22 cellular contexts compared by ENCODE assay signal in the genomic region with DNA sequence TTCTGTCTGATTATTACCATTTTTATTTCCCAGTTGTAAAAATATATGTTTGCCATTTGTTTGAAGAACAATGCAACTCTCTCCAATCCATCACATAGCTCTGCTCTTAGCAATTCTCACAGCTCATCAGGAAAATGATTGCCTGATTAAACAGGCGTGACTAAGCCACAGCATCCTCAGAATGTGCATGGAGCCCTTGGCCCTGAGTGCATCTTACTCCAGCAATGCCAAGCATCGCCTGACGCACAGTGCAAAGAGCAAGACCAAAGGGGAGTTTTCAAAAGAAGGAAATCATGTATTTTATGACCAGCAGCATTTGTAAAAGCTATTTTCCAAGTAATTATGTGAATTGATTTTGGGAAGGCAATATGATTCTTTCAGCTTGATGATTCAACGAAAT.
DNase-seq lines count a peak whose midpoint lies in the region; ATAC-seq and TF ChIP-seq lines count a peak whose summit lies in the region.
"Had no signal": no experiment of that assay in that cellular context is flagged by ENCODE, and none has a peak within 500 bp of the region (broad histone marks: within the 10 kb centered on the region; RNA-seq: fewer than 3 reads in every experiment).

No MANE protein-coding gene starts in this region.

- DNase-seq in AG04449 (ENCODE audit: low read depth, low spot score) (peak; percentile 38), LHCN-M2 (ENCODE audit: low read depth) (peak; percentile 21), astrocyte of the hippocampus (ENCODE audit: low read depth, low spot score) (peak; percentile 47), foreskin fibroblast (peak; percentile 79 to 90), NCI-H1048 (lab: John Stamatoyannopoulos, UW) (no peak)
- DNase-seq: activated CD4-positive, alpha-beta T cell treated with anti-CD3 and anti-CD28 coated beads, Interleukin-2, amount 50 U/mL, for 4 hours; activated T-cell treated with anti-CD3 and anti-CD28 coated beads, Interleukin-2, amount 50 U/mL, for 4 hours; brain microvascular endothelial cell; CD4-positive, CD25-positive, alpha-beta regulatory T cell; islet precursor cell; MV-4-11; NCI-H2029; NCI-H526; nephron progenitor cell; psoas muscle; stimulated activated CD4-positive, alpha-beta T cell treated with anti-CD3 and anti-CD28 coated beads, Interleukin-12 subunit alpha, Interleukin-12 subunit beta, amount 100 ng/mL, for 4 hours; stimulated activated naive CD4-positive, alpha-beta T cell; transverse colon had no signal

- H3K4me3 ChIP-seq in AG04449 (ENCODE audit: low read depth, low read length) (no peak overlapping the region), foreskin fibroblast (ENCODE audit: low read depth in 1 of 2, low read length in 2 of 2) (no peak overlapping the region)
- H3K4me3 ChIP-seq: esophagus muscularis mucosa, psoas muscle, transverse colon had no signal

- TF ChIP-seq CTCF in AG04449 (IDR thresholded peaks at IDR 0.05; ENCODE audit: insufficient read depth, low read length, missing control alignments) (no peak), foreskin fibroblast (IDR thresholded peaks at IDR 0.05; ENCODE audit: low read depth, low read length) (no peak)

- ATAC-seq in GM18498 (IDR thresholded peaks at IDR 0.05; ENCODE audit: unreplicated experiment), result no peak
- no peak for ATAC-seq in GM21528 (IDR thresholded peaks at IDR 0.05; ENCODE audit: low FRiP score, unreplicated experiment)
- ATAC-seq in HG02642 (IDR thresholded peaks at IDR 0.05; ENCODE audit: poor library complexity, unreplicated experiment), result no peak
- ATAC-seq: activated T-cell treated with anti-CD3 and anti-CD28 coated beads, Interleukin-2, amount 50 U/mL, for 4 hours; psoas muscle had no signal

- CTCF ChIA-PET in AG04449 (lab: Yijun Ruan, JAX), result no interaction called here

- POLR2A ChIA-PET in AG04449 (lab: Yijun Ruan, JAX), result no interaction called here
